In genomic region chr17:50372708-50373556, GRCh38 we compare ENCODE assay signal across 8 cellular contexts. TPM values are rescaled to one million over a fixed set of nuclear protein-coding genes. Genes with fewer than 3 reads are reported as not detected.
DNase-seq lines count a peak whose midpoint lies in the region; ATAC-seq and TF ChIP-seq lines count a peak whose summit lies in the region.

Gene EME1 (plus strand): TSS chr17:50373229. CDS start chr17:50375209, 1,980 bp downstream.
Gene MRPL27 (minus strand): TSS chr17:50373184. CDS start chr17:50373170, 14 bp downstream.

- TF ChIP-seq CTCF in activated B cell treated with CpG ODN at 0.5 μM for 24 hours (IDR thresholded peaks at IDR 0.05) = no peak

- POLR2A ChIA-PET in activated B cell treated with CpG ODN at 0.5 μM for 24 hours (lab: Charles Lee) = interaction anchor here (1.3 to 2.9 kb wide), 4 partner anchors 13 to 27 kb away, joined by 3 to 15 read pairs (median 4); partner anchors contain the start of genes LRRC59 and XYLT2

- H3K27me3 Mint-ChIP-seq in activated B cell treated with CpG ODN at 0.5 μM for 24 hours = no peaks in the 10 kb centered on the region

- peak; percentile 92 for DNase-seq in ACHN
- peak; percentile 98 for DNase-seq in NCI-H2227 treated with DMSO at 0.1 percent for 48 hours (lab: John Stamatoyannopoulos, UW)
- DNase-seq in activated B cell treated with CpG ODN at 0.5 μM for 24 hours = peak; percentile 85
- DNase-seq in caudate nucleus (lab: John Stamatoyannopoulos, UW) = peak in 60 of 61 donors; percentile 40 to 98 (median 89)
- peak; percentile 95 for DNase-seq in islet precursor cell
- peak; percentile 74 to 81 (median 79) for DNase-seq in stimulated activated CD4-positive, alpha-beta T cell treated with anti-CD3 and anti-CD28 coated beads, Interleukin-12 subunit alpha, Interleukin-12 subunit beta, amount 100 ng/mL, for 48 hours (ENCODE audit: low read depth in 2 of 3, low spot score in 1 of 3)

- peaks cover 20% of the 10 kb centered on the region for H3K4me1 Mint-ChIP-seq in activated B cell treated with CpG ODN at 0.5 μM for 24 hours

- peak; percentile 70 for ATAC-seq in GM18873 (IDR thresholded peaks at IDR 0.05; ENCODE audit: low FRiP score, unreplicated experiment)
- peak; percentile 77 for ATAC-seq in HG03139 (IDR thresholded peaks at IDR 0.05; ENCODE audit: unreplicated experiment)
- peak; percentile 93 for ATAC-seq in activated B cell treated with CpG ODN at 0.5 μM for 24 hours (ENCODE audit: low read depth)

- H3K27ac ChIP-seq in caudate nucleus (ENCODE audit: low read depth, low read length) = peak within 1 kb of the TSS; percentile 99

- no peaks in the 10 kb centered on the region for H3K9me3 Mint-ChIP-seq in activated B cell treated with CpG ODN at 0.5 μM for 24 hours

- intact Hi-C loops in activated B cell treated with CpG ODN at 0.5 μM for 24 hours (cut with micrococcal nuclease) = loop anchor here (1.0 to 2.0 kb wide), 3 partner anchors 24 to 54 kb away; partner anchors contain the start of genes ACSF2 and LRRC59

- in situ Hi-C loops in ACHN (cut with HindIII; ENCODE audit: low pct_ligation_motif_present, low pct_unique_long_range_greater_than_20kb, low sequenced_read_pairs) = no loop called here

- CTCF ChIA-PET in activated B cell treated with CpG ODN at 0.5 μM for 24 hours (lab: Charles Lee) = interaction anchor here (0.7 kb wide), 1 partner anchor 24 kb away, joined by 3 read pairs; the partner anchor contains the start of gene LRRC59

- peak within 1 kb of the TSS; percentile 99 for H3K4me3 Mint-ChIP-seq in activated B cell treated with CpG ODN at 0.5 μM for 24 hours

- H3K36me3 Mint-ChIP-seq in activated B cell treated with CpG ODN at 0.5 μM for 24 hours (ENCODE audit: low read depth) = peaks cover 44% of the 10 kb centered on the region

- peak within 1 kb of the TSS; percentile 100 for H3K27ac Mint-ChIP-seq in activated B cell treated with CpG ODN at 0.5 μM for 24 hours

RNA-seq across cellular contexts. Expression of gene EME1, which starts in this region (rescaled TPM):
- total RNA-seq in activated B cell treated with CpG ODN at 0.5 μM for 24 hours = 3.1 and 3.6 TPM in 2 replicates

RNA-seq across cellular contexts. Expression of gene MRPL27, which starts in this region (rescaled TPM):
- 45.0 and 49.2 TPM in 2 replicates for total RNA-seq in activated B cell treated with CpG ODN at 0.5 μM for 24 hours

Comparison
In these comparisons a context has a peak if more than half of its experiments do, and no peak if none do; other contexts are left out.
1. Peak in every context shown above with its lines: DNase-seq, ATAC-seq and H3K27ac ChIP-seq.